8 cellular contexts compared by ENCODE assay signal in the genomic region with DNA sequence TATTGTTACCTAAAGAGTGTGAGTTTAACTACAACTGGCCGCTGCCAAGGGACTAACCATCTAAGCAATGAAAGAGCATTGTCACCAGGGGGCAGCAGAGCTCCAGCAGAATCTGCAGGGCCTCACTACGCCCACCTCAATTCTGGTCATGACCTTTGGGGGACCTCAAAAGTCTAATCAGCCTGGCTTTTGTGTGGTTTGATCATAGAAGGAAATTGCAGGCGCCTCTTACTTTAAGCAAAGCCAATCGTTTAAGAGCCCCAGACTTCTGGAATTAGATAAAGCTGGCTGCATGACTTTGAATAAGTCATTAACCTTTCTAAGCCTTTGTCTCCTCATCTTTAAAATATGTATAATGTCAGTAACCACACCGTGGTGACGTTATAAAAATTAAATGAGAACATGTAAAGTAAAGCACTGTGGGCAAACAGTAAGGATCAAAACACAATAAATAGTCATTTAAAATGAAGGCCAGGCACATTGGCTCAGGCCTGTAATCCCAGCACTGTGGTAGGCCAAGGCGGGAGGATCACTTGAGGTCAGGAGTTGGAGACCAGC. TPM values are rescaled to one million over a fixed set of nuclear protein-coding genes. Genes with fewer than 3 reads are reported as not detected.
DNase-seq lines count a peak whose midpoint lies in the region; ATAC-seq and TF ChIP-seq lines count a peak whose summit lies in the region.

No MANE protein-coding gene starts in this region.

- no peaks in the 10 kb centered on the region for H3K4me1 Mint-ChIP-seq in activated CD8-positive, alpha-beta T cell treated with anti-CD3 and anti-CD28 coated beads, Interleukin-2, amount 10 ng/mL, durations not matched to agents 7 days and 5 days (ENCODE audit: low read depth)
- H3K4me1 Mint-ChIP-seq in glutamatergic neuron (ENCODE audit: low read depth, unreplicated experiment), result no peaks in the 10 kb centered on the region

- TF ChIP-seq CTCF in AG04449 (IDR thresholded peaks at IDR 0.05; ENCODE audit: insufficient read depth, low read length, missing control alignments) (peak; percentile 84), NB4 (IDR thresholded peaks at IDR 0.05; ENCODE audit: low read depth, low read length) (peak; percentile 90), glutamatergic neuron (IDR thresholded peaks at IDR 0.05; ENCODE audit: partially characterized antibody, unreplicated experiment) (peak; percentile 79)

- H3K36me3 Mint-ChIP-seq in activated CD8-positive, alpha-beta T cell treated with anti-CD3 and anti-CD28 coated beads, Interleukin-2, amount 10 ng/mL, durations not matched to agents 7 days and 5 days (ENCODE audit: low read depth), result no peaks in the 10 kb centered on the region
- H3K36me3 Mint-ChIP-seq in glutamatergic neuron (ENCODE audit: unreplicated experiment), result no peaks in the 10 kb centered on the region

- H3K4me3 Mint-ChIP-seq in activated CD8-positive, alpha-beta T cell treated with anti-CD3 and anti-CD28 coated beads, Interleukin-2, amount 10 ng/mL, durations not matched to agents 7 days and 5 days, result no peak overlapping the region
- no peak overlapping the region for H3K4me3 Mint-ChIP-seq in glutamatergic neuron (ENCODE audit: unreplicated experiment)

- no peaks in the 10 kb centered on the region for H3K27me3 Mint-ChIP-seq in activated CD8-positive, alpha-beta T cell treated with anti-CD3 and anti-CD28 coated beads, Interleukin-2, amount 10 ng/mL, durations not matched to agents 7 days and 5 days (ENCODE audit: low read depth)
- H3K27me3 Mint-ChIP-seq in glutamatergic neuron (ENCODE audit: unreplicated experiment), result peaks cover 2% of the 10 kb centered on the region

- ATAC-seq in activated CD8-positive, alpha-beta T cell treated with anti-CD3 and anti-CD28 coated beads, Interleukin-2, amount 10 ng/mL, durations not matched to agents 7 days and 5 days, result no peak
- no peak for ATAC-seq in GM19455 (IDR thresholded peaks at IDR 0.05; ENCODE audit: unreplicated experiment)

- POLR2A ChIA-PET in AG04449 (lab: Yijun Ruan, JAX), result no interaction called here
- POLR2A ChIA-PET in activated CD8-positive, alpha-beta T cell treated with anti-CD3 and anti-CD28 coated beads, Interleukin-2, amount 10 ng/mL, durations not matched to agents 7 days and 5 days (lab: Charles Lee), result no interaction called here

- no peaks in the 10 kb centered on the region for H3K9me3 Mint-ChIP-seq in activated CD8-positive, alpha-beta T cell treated with anti-CD3 and anti-CD28 coated beads, Interleukin-2, amount 10 ng/mL, durations not matched to agents 7 days and 5 days (ENCODE audit: insufficient read depth)
- H3K9me3 Mint-ChIP-seq in glutamatergic neuron (ENCODE audit: unreplicated experiment), result no peaks in the 10 kb centered on the region

- CTCF ChIA-PET in AG04449 (lab: Yijun Ruan, JAX), result interaction anchor here (0.8 to 7.6 kb wide), 15 partner anchors 11 to 1633 kb away, joined by 3 to 75 read pairs (median 5); no protein-coding TSS in a partner anchor
- CTCF ChIA-PET in activated CD8-positive, alpha-beta T cell treated with anti-CD3 and anti-CD28 coated beads, Interleukin-2, amount 10 ng/mL, durations not matched to agents 7 days and 5 days (lab: Charles Lee), result no interaction called here

- H3K27ac Mint-ChIP-seq in activated CD8-positive, alpha-beta T cell treated with anti-CD3 and anti-CD28 coated beads, Interleukin-2, amount 10 ng/mL, durations not matched to agents 7 days and 5 days, result no peak overlapping the region
- H3K27ac Mint-ChIP-seq in glutamatergic neuron (ENCODE audit: unreplicated experiment), result no peak overlapping the region

- H3K4me3 ChIP-seq in AG04449 (ENCODE audit: low read depth, low read length) (no peak overlapping the region), NB4 (ENCODE audit: low read depth, low read length) (no peak overlapping the region)

- TF ChIP-seq POLR2A in NB4 (IDR thresholded peaks at IDR 0.05; ENCODE audit: extremely low read depth, insufficient read length), result no peak

- no peak for DNase-seq in AG04449 (ENCODE audit: low read depth, low spot score)
- DNase-seq in GM04503 (ENCODE audit: low read depth), result peak; percentile 19
- peak; percentile 66 for DNase-seq in NB4 (ENCODE audit: low read depth)
- DNase-seq in activated CD8-positive, alpha-beta T cell treated with anti-CD3 and anti-CD28 coated beads, Interleukin-2, amount 10 ng/mL, durations not matched to agents 7 days and 5 days, result peak; percentile 48
- peak; percentile 81 for DNase-seq in glutamatergic neuron
- DNase-seq in stimulated activated CD4-positive, alpha-beta T cell treated with anti-CD3 and anti-CD28 coated beads, Interleukin-2, amount 100 ng/mL, for 48 hours, result peak; percentile 37 to 45
- no peak for DNase-seq in mucosa of gallbladder (ENCODE audit: low spot score)

RNA-seq across cellular contexts. Expression of a gene that starts 58.6 kb away (rescaled TPM):
- total RNA-seq in activated CD8-positive, alpha-beta T cell treated with anti-CD3 and anti-CD28 coated beads, Interleukin-2, amount 10 ng/mL, durations not matched to agents 7 days and 5 days, result not detected
- total RNA-seq in glutamatergic neuron (ENCODE audit: unreplicated experiment) (3.0 TPM), mucosa of gallbladder (12.0 TPM)

Comparison
In these comparisons a context has a peak if more than half of its experiments do, and no peak if none do; other contexts are left out.
1. DNase-seq: peak in GM04503 (single experiment), NB4 (single experiment), activated CD8-positive, alpha-beta T cell treated with anti-CD3 and anti-CD28 coated beads, Interleukin-2, amount 10 ng/mL, durations not matched to agents 7 days and 5 days (single experiment), glutamatergic neuron (single experiment) and stimulated activated CD4-positive, alpha-beta T cell treated with anti-CD3 and anti-CD28 coated beads, Interleukin-2, amount 100 ng/mL, for 48 hours (2 of 2); none in AG04449 (single experiment) and mucosa of gallbladder (single experiment).
2. Peak in every context shown above with its lines, with median percentiles within 50 percentile points of each other: CTCF ChIP-seq.